ENCODE assay signal across 8 cellular contexts in the genomic region with DNA sequence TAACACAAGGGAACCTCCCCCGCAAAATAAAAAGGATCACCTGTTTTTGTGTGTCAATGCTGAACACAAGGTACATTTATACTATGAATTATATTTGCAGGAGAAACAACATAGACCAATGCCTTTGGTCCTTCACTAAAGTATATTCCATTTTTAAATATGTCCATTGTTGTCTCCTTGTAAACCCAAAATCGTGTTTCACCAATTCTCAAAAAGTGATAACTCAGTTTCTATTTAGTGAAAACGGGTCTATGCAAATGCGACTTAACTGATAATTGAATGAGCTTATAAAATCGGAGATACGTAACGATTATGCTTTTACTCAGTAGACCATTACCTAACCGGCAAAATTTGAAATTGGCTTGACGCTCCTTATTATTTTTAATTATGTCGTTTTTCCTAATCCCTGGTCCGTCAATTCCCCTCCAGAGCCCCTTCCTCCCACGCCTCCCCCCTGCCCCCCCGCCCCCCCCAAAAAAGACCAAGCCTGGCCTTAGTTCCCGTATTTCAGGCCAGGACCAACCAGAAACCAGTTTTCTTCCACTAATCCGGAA.
DNase-seq lines count a peak whose midpoint lies in the region; TF ChIP-seq lines count a peak whose summit lies in the region.

No MANE protein-coding gene starts in this region.

- TF ChIP-seq POLR2A in erythroblast (IDR thresholded peaks at IDR 0.05; ENCODE audit: low read length), result no peak

- DNase-seq in NCI-H510A (lab: John Stamatoyannopoulos, UW) (peak; percentile 5), NCI-H510A treated with DMSO at 0.1 percent for 48 hours (lab: John Stamatoyannopoulos, UW) (no peak), RKO (ENCODE audit: low spot score) (peak; percentile 8), erythroblast (lab: John Stamatoyannopoulos, UW) (peak; percentile 8 to 53), pons (ENCODE audit: low spot score) (peak; percentile 50), NCI-H187 (lab: John Stamatoyannopoulos, UW) (no peak), NCI-H2227 treated with DMSO at 0.1 percent for 48 hours (lab: John Stamatoyannopoulos, UW) (no peak)
- DNase-seq in stimulated activated naive CD4-positive, alpha-beta T cell (lab: John Stamatoyannopoulos, UW), result no peak

Comparison
In these comparisons a context has a peak if more than half of its experiments do, and no peak if none do; other contexts are left out.
1. DNase-seq: peak in NCI-H510A (single experiment), RKO (single experiment), erythroblast (2 of 2) and pons (single experiment); none in NCI-H510A treated with DMSO at 0.1 percent for 48 hours (single experiment), NCI-H187 (0 of 2), stimulated activated naive CD4-positive, alpha-beta T cell (0 of 6) and NCI-H2227 treated with DMSO at 0.1 percent for 48 hours (single experiment).